17 cellular contexts compared by ENCODE assay signal in the genomic region with DNA sequence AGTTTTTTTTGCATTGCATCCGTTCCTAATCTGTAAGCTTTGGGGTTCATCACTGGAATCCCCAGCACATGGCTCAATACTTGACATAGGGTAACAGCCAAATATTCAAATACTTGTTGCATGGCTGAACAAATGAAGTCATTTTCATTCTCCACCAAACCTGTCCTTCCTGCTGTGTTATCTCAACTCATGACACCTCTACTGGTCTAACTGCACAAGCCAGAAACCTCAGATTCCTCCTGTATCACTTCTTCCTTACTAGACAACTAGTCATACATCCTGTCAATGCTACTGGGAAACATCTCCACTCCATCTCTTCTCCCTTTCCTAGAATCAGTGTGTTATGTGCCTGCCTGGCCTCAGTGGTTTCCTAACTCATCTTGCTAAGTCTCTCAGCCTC. TPM values are rescaled to one million over a fixed set of nuclear protein-coding genes. Genes with fewer than 3 reads are reported as not detected.
"Had no signal": no experiment of that assay in that cellular context is flagged by ENCODE, and none has a peak within 500 bp of the region (broad histone marks: within the 10 kb centered on the region; RNA-seq: fewer than 3 reads in every experiment).

No MANE protein-coding gene starts in this region.

- H3K27ac Mint-ChIP-seq: activated naive CD4-positive, alpha-beta T cell treated with anti-CD3 and anti-CD28 coated beads for 36 hours; activated T-helper 17 cell treated with anti-CD3 and anti-CD28 coated beads, Interleukin-2, amount 50 U/mL, for 72 hours; memory B cell; nephron; stimulated activated naive CD8-positive, alpha-beta T cell treated with anti-CD3 and anti-CD28 coated beads, Interleukin-15, amount 100 ng/mL, for 72 hours; WTC11 had no signal

- H3K4me1 Mint-ChIP-seq: activated T-helper 17 cell treated with anti-CD3 and anti-CD28 coated beads, Interleukin-2, amount 50 U/mL, for 72 hours; central memory CD8-positive, alpha-beta T cell; memory B cell; nephron; stimulated activated naive CD8-positive, alpha-beta T cell treated with anti-CD3 and anti-CD28 coated beads, Interleukin-15, amount 100 ng/mL, for 72 hours; WTC11 had no signal

- H3K9me3 Mint-ChIP-seq: activated naive CD4-positive, alpha-beta T cell treated with anti-CD3 and anti-CD28 coated beads for 36 hours; activated T-helper 17 cell treated with anti-CD3 and anti-CD28 coated beads, Interleukin-2, amount 50 U/mL, for 72 hours; central memory CD8-positive, alpha-beta T cell; memory B cell; stimulated activated naive CD8-positive, alpha-beta T cell treated with anti-CD3 and anti-CD28 coated beads, Interleukin-15, amount 100 ng/mL, for 72 hours had no signal

- H3K27ac ChIP-seq: esophagus muscularis mucosa, testis had no signal

- H3K9me3 ChIP-seq: esophagus muscularis mucosa, testis had no signal

- H3K27me3 ChIP-seq: esophagus muscularis mucosa, testis had no signal

- H3K27me3 Mint-ChIP-seq: activated T-helper 17 cell treated with anti-CD3 and anti-CD28 coated beads, Interleukin-2, amount 50 U/mL, for 72 hours; memory B cell; stimulated activated naive CD8-positive, alpha-beta T cell treated with anti-CD3 and anti-CD28 coated beads, Interleukin-15, amount 100 ng/mL, for 72 hours had no signal

- H3K4me3 ChIP-seq: esophagus muscularis mucosa, testis had no signal

- H3K4me1 ChIP-seq: esophagus muscularis mucosa, testis had no signal

- H3K4me3 Mint-ChIP-seq: activated naive CD4-positive, alpha-beta T cell treated with anti-CD3 and anti-CD28 coated beads for 36 hours; activated T-helper 17 cell treated with anti-CD3 and anti-CD28 coated beads, Interleukin-2, amount 50 U/mL, for 72 hours; central memory CD8-positive, alpha-beta T cell; memory B cell; nephron; stimulated activated naive CD8-positive, alpha-beta T cell treated with anti-CD3 and anti-CD28 coated beads, Interleukin-15, amount 100 ng/mL, for 72 hours; WTC11 had no signal

- ATAC-seq: activated T-helper 17 cell treated with anti-CD3 and anti-CD28 coated beads, Interleukin-2, amount 50 U/mL, for 72 hours; left lobe of liver; sciatic nerve; stimulated activated naive CD8-positive, alpha-beta T cell treated with anti-CD3 and anti-CD28 coated beads, Interleukin-15, amount 100 ng/mL, for 72 hours; WTC11 had no signal

- DNase-seq: activated CD4-positive, alpha-beta T cell treated with anti-CD3 and anti-CD28 coated beads for 48 hours; activated naive CD4-positive, alpha-beta T cell treated with anti-CD3 and anti-CD28 coated beads for 36 hours; foreskin melanocyte; head of caudate nucleus; occipital lobe; stimulated activated CD4-positive, alpha-beta T cell treated with anti-CD3 and anti-CD28 coated beads, Interleukin-2, amount 100 ng/mL, for 24 hours; stimulated activated naive CD8-positive, alpha-beta T cell treated with anti-CD3 and anti-CD28 coated beads, Interleukin-15, amount 100 ng/mL, for 72 hours; testis had no signal

RNA-seq across cellular contexts. Expression of a gene that starts 43.4 kb away (rescaled TPM):
- total RNA-seq: activated naive CD4-positive, alpha-beta T cell treated with anti-CD3 and anti-CD28 coated beads for 36 hours; activated T-helper 17 cell treated with anti-CD3 and anti-CD28 coated beads, Interleukin-2, amount 50 U/mL, for 72 hours; T-helper 1 cell treated with Interleukin-12 subunit alpha and Interleukin-12 subunit beta and Interleukin-4 antibody, amounts not matched to agents 30 ng/mL and 1 ng/mL, for 36 hours had no signal
